8 cellular contexts compared by ENCODE assay signal in the genomic region with DNA sequence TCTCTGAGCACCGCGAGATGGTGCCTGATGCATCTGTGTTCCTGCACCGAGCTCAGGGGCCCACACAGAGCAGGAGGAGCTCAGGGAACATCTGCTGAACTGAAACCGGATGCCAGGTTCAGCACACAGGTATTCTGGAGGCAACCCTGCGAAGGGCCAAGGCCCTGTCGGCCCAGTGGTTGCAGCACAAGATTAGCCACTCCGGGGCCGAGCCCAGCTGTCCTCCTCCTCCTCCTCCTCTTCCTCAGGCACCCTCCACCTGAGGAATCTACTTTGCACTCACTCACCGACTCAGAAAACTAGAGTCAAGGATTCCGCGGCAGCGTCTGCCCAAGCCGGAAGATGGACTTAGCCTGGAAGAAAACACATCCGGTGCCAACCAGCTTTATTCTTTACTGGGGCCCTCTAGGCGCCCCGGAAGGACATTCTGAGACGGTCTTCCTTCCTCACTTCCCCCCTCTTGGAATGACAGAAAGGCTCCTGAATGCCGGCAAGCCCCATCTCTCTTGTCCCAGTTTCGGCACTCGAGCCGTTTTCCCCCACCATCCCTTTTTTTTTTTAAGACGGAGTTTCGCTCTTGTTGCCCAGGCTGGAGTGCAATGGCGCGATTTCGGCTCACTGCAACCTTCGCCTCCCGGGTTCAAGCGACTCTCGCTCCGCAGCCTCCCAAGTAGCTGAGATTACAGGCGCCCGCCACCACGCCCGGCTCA. TPM values are rescaled to one million over a fixed set of nuclear protein-coding genes. Genes with fewer than 3 reads are reported as not detected.
DNase-seq lines count a peak whose midpoint lies in the region; ATAC-seq, FAIRE-seq and TF ChIP-seq lines count a peak whose summit lies in the region.

A gene with protein sequence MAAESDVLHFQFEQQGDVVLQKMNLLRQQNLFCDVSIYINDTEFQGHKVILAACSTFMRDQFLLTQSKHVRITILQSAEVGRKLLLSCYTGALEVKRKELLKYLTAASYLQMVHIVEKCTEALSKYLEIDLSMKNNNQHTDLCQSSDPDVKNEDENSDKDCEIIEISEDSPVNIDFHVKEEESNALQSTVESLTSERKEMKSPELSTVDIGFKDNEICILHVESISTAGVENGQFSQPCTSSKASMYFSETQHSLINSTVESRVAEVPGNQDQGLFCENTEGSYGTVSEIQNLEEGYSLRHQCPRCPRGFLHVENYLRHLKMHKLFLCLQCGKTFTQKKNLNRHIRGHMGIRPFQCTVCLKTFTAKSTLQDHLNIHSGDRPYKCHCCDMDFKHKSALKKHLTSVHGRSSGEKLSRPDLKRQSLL (minus strand): TSS at position 360 of the 710 bp plus-strand sequence. CDS start 1,251 bp downstream, outside the sequence.

- TF ChIP-seq CTCF in left lung (IDR thresholded peaks at IDR 0.05) = no peak

- intact Hi-C loops in dendritic cell treated with granulocyte-macrophage colony-stimulating factor and Interleukin-4, amounts not matched to agents 40 ng/mL and 50 ng/mL, for 4 days (cut with micrococcal nuclease) = loop anchor here (1.0 kb wide), 2 partner anchors 8 to 18 kb away; a partner anchor contains a TSS
- intact Hi-C loops in left lung (cut with DNase I) = no loop called here

- peaks cover 19% of the 10 kb centered on the region for H3K36me3 ChIP-seq in BLaER1
- peaks cover 0 to 30% of the 10 kb centered on the region in 2 donors for H3K36me3 ChIP-seq in left lung

- H3K27me3 Mint-ChIP-seq in dendritic cell treated with granulocyte-macrophage colony-stimulating factor and Interleukin-4, amounts not matched to agents 40 ng/mL and 50 ng/mL, for 4 days = no peaks in the 10 kb centered on the region

- H3K27me3 ChIP-seq in BLaER1 (peaks cover 16% of the 10 kb centered on the region; the same call in 1 of the 2 replicates), left lung (no peaks in the 10 kb centered on the region)

- DNase-seq in GM19239 (ENCODE audit: insufficient read length, low spot score) (peak; percentile 61), NCI-H510A treated with DMSO at 0.1 percent for 48 hours (lab: John Stamatoyannopoulos, UW) (peak; percentile 83), left lung (peak in 1 of 2 donors; percentile 78)
- DNase-seq in activated CD4-positive, alpha-beta T cell treated with anti-CD3 and anti-CD28 coated beads for 4 hours = peak; percentile 59 to 64
- DNase-seq in stimulated activated CD4-positive, alpha-beta T cell treated with anti-CD3 and anti-CD28 coated beads, Interleukin-4, amount 100 ng/mL, for 1 hour = peak; percentile 66

- FAIRE-seq in GM19239 (lab: Jason Lieb, UNC) = peak; percentile 98

- no peaks in the 10 kb centered on the region for H3K9me3 Mint-ChIP-seq in dendritic cell treated with granulocyte-macrophage colony-stimulating factor and Interleukin-4, amounts not matched to agents 40 ng/mL and 50 ng/mL, for 4 days

- peaks cover 63% of the 10 kb centered on the region for H3K36me3 Mint-ChIP-seq in dendritic cell treated with granulocyte-macrophage colony-stimulating factor and Interleukin-4, amounts not matched to agents 40 ng/mL and 50 ng/mL, for 4 days (ENCODE audit: low read depth)

- H3K9ac ChIP-seq in BLaER1 = peak within 1 kb of the TSS; percentile 71

- peak within 1 kb of the TSS; percentile 73 for H3K4me2 ChIP-seq in BLaER1

- no peaks in the 10 kb centered on the region for H4K20me1 ChIP-seq in BLaER1

- peak; percentile 97 for ATAC-seq in HG03442 (IDR thresholded peaks at IDR 0.05; ENCODE audit: unreplicated experiment)
- peak; percentile 99 for ATAC-seq in left lung

- H3K27ac ChIP-seq in BLaER1 (peak within 1 kb of the TSS; percentile 71), left lung (peak within 1 kb of the TSS; percentile 76 to 84)

- peak within 1 kb of the TSS; percentile 98 for H3K27ac Mint-ChIP-seq in dendritic cell treated with granulocyte-macrophage colony-stimulating factor and Interleukin-4, amounts not matched to agents 40 ng/mL and 50 ng/mL, for 4 days

- H3K4me3 Mint-ChIP-seq in dendritic cell treated with granulocyte-macrophage colony-stimulating factor and Interleukin-4, amounts not matched to agents 40 ng/mL and 50 ng/mL, for 4 days = peak within 1 kb of the TSS; percentile 99

- peak within 1 kb of the TSS; percentile 72 for H3K4me3 ChIP-seq in BLaER1
- peak within 1 kb of the TSS; percentile 53 to 62 for H3K4me3 ChIP-seq in left lung

- H3K9me3 ChIP-seq in BLaER1 (peaks cover 8% of the 10 kb centered on the region), left lung (no peaks in the 10 kb centered on the region)

- peaks cover 26% of the 10 kb centered on the region for H3K4me1 Mint-ChIP-seq in dendritic cell treated with granulocyte-macrophage colony-stimulating factor and Interleukin-4, amounts not matched to agents 40 ng/mL and 50 ng/mL, for 4 days (ENCODE audit: low read depth)

- H3K4me1 ChIP-seq in BLaER1 (peaks cover 18% of the 10 kb centered on the region), left lung (peaks cover 7 to 12% of the 10 kb centered on the region in 2 donors)

RNA-seq across cellular contexts. Expression of the gene that starts here (rescaled TPM):
- 1 to 10 TPM; 6.9 to 8.6 TPM for total RNA-seq in left lung
